In the genomic region with DNA sequence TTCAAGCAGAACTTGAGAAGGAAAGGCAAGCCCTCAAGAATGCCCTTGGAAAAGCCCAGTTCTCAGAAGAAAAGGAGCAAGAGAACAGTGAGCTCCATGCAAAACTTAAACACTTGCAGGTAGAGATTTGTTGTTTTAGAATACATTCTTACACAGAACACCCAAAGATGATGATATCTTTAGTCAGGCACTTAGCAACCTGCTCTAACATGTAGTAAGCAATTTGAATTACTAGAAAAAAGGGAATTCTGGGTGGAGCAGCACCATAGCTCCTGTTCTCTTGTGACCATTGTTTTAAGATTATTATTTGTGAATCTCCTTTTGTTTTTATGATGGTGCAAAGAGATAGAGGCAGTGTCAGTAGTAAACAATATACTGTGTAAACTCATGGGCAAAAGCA, we compare ENCODE assay signal across 17 cellular contexts.
DNase-seq lines count a peak whose midpoint lies in the region; ATAC-seq and TF ChIP-seq lines count a peak whose summit lies in the region.
"Had no signal": no experiment of that assay in that cellular context is flagged by ENCODE, and none has a peak within 500 bp of the region (broad histone marks: within the 10 kb centered on the region; RNA-seq: fewer than 3 reads in every experiment).

No MANE protein-coding gene starts in this region.

- H3K9me3 Mint-ChIP-seq in T-helper 2 cell treated with Interferon-gamma antibody and Interleukin-4, amounts not matched to agents 5 μg/mL and 100 μg/mL, for 36 hours: no peaks in the 10 kb centered on the region
- H3K9me3 Mint-ChIP-seq in CD8-positive, alpha-beta T cell: no peaks in the 10 kb centered on the region
- no peaks in the 10 kb centered on the region for H3K9me3 Mint-ChIP-seq in memory B cell
- H3K9me3 Mint-ChIP-seq: GM23338 had no signal

- H3K4me3 Mint-ChIP-seq in T-helper 2 cell treated with Interferon-gamma antibody and Interleukin-4, amounts not matched to agents 5 μg/mL and 100 μg/mL, for 36 hours: no peak overlapping the region
- H3K4me3 Mint-ChIP-seq in CD8-positive, alpha-beta T cell: no peak overlapping the region
- H3K4me3 Mint-ChIP-seq in memory B cell: no peak overlapping the region
- H3K4me3 Mint-ChIP-seq: GM23338 had no signal

- POLR2A ChIA-PET in CD8-positive, alpha-beta T cell (lab: Charles Lee): interaction anchor here (1.1 to 2.0 kb wide), 4 partner anchors 9 to 19 kb away, joined by 3 to 4 read pairs (median 3); no protein-coding TSS in a partner anchor

- peaks cover 11% of the 10 kb centered on the region for H3K4me1 Mint-ChIP-seq in T-helper 2 cell treated with Interferon-gamma antibody and Interleukin-4, amounts not matched to agents 5 μg/mL and 100 μg/mL, for 36 hours (ENCODE audit: low read depth)
- peaks cover 24% of the 10 kb centered on the region for H3K4me1 Mint-ChIP-seq in CD8-positive, alpha-beta T cell (ENCODE audit: low read depth)
- H3K4me1 Mint-ChIP-seq in memory B cell: peaks cover 8% of the 10 kb centered on the region

- no peak overlapping the region for H3K4me3 ChIP-seq in CD8-positive, alpha-beta T cell (ENCODE audit: low read depth, low read length)
- no peak overlapping the region for H3K4me3 ChIP-seq in left lung
- no peak overlapping the region for H3K4me3 ChIP-seq in ascending aorta
- H3K4me3 ChIP-seq: GM23338, PC-9 had no signal

- CTCF ChIA-PET in CD8-positive, alpha-beta T cell (lab: Charles Lee): interaction anchor here (0.7 to 1.2 kb wide), 4 partner anchors 13 to 75 kb away, joined by 3 read pairs; no protein-coding TSS in a partner anchor

- peaks cover 49% of the 10 kb centered on the region for H3K36me3 ChIP-seq in CD8-positive, alpha-beta T cell (ENCODE audit: insufficient read depth, low read length)
- H3K36me3 ChIP-seq in left lung (peaks cover 0 to 71% of the 10 kb centered on the region in 2 donors), ascending aorta (peaks cover 26 to 66% of the 10 kb centered on the region in 2 donors)

- H3K36me3 Mint-ChIP-seq in T-helper 2 cell treated with Interferon-gamma antibody and Interleukin-4, amounts not matched to agents 5 μg/mL and 100 μg/mL, for 36 hours (ENCODE audit: low read depth): peaks cover 71% of the 10 kb centered on the region
- peaks cover 90% of the 10 kb centered on the region for H3K36me3 Mint-ChIP-seq in CD8-positive, alpha-beta T cell
- peaks cover 46% of the 10 kb centered on the region for H3K36me3 Mint-ChIP-seq in memory B cell

- H3K27me3 Mint-ChIP-seq in T-helper 2 cell treated with Interferon-gamma antibody and Interleukin-4, amounts not matched to agents 5 μg/mL and 100 μg/mL, for 36 hours (ENCODE audit: low read depth): no peaks in the 10 kb centered on the region
- H3K27me3 Mint-ChIP-seq in CD8-positive, alpha-beta T cell (ENCODE audit: low read depth): no peaks in the 10 kb centered on the region
- H3K27me3 Mint-ChIP-seq in memory B cell: no peaks in the 10 kb centered on the region

- DNase-seq in T-helper 2 cell treated with Interferon-gamma antibody and Interleukin-4, amounts not matched to agents 5 μg/mL and 100 μg/mL, for 36 hours (ENCODE audit: low spot score): no peak
- DNase-seq in T-helper 2 cell: no peak
- DNase-seq in CD8-positive, alpha-beta T cell: no peak
- DNase-seq in memory B cell (ENCODE audit: low spot score in 2 of 2): no peak
- no peak for DNase-seq in left lung
- DNase-seq in cortex of kidney (lab: John Stamatoyannopoulos, UW): no peak
- DNase-seq in ascending aorta (ENCODE audit: low spot score in 2 of 2): no peak
- DNase-seq: 8988T, DMS 273 treated with DMSO at 0.1 percent for 48 hours, KBM-7, NCI-H1417 treated with DMSO at 0.1 percent for 48 hours, NCI-H2029, NCI-H748 treated with DMSO at 0.1 percent for 48 hours, PC-9 had no signal

- H3K9me3 ChIP-seq in CD8-positive, alpha-beta T cell (ENCODE audit: low read length): no peaks in the 10 kb centered on the region
- H3K9me3 ChIP-seq in left lung (no peaks in the 10 kb centered on the region), ascending aorta (no peaks in the 10 kb centered on the region)

- H3K4me1 ChIP-seq in CD8-positive, alpha-beta T cell (ENCODE audit: insufficient read depth, low read length): peaks cover under 1% of the 10 kb centered on the region
- H3K4me1 ChIP-seq in left lung (no peaks in the 10 kb centered on the region), ascending aorta (no peaks in the 10 kb centered on the region)

- peak overlapping the region; percentile 17 for H3K27ac Mint-ChIP-seq in T-helper 2 cell treated with Interferon-gamma antibody and Interleukin-4, amounts not matched to agents 5 μg/mL and 100 μg/mL, for 36 hours
- H3K27ac Mint-ChIP-seq in CD8-positive, alpha-beta T cell: peak overlapping the region; percentile 19
- peak overlapping the region; percentile 67 for H3K27ac Mint-ChIP-seq in memory B cell
- H3K27ac Mint-ChIP-seq: GM23338 had no signal

- no peak for ATAC-seq in CD8-positive, alpha-beta T cell
- ATAC-seq in memory B cell (ENCODE audit: low read depth): no peak
- no peak for ATAC-seq in left lung
- ATAC-seq: GM23338, HCT116 had no signal

- no peak overlapping the region for H3K27ac ChIP-seq in CD8-positive, alpha-beta T cell (ENCODE audit: low read depth, low read length)
- peak overlapping the region; percentile 17; the same call in 1 of the 2 replicates for H3K27ac ChIP-seq in VCaP
- no peak overlapping the region for H3K27ac ChIP-seq in left lung
- no peak overlapping the region for H3K27ac ChIP-seq in ascending aorta
- H3K27ac ChIP-seq: PC-9 had no signal

- H3K27me3 ChIP-seq in CD8-positive, alpha-beta T cell (ENCODE audit: insufficient read depth, low read length): no peaks in the 10 kb centered on the region
- no peaks in the 10 kb centered on the region for H3K27me3 ChIP-seq in left lung
- no peaks in the 10 kb centered on the region for H3K27me3 ChIP-seq in ascending aorta

- TF ChIP-seq CTCF in CD8-positive, alpha-beta T cell (IDR thresholded peaks at IDR 0.05): no peak
- TF ChIP-seq CTCF in VCaP (conservative IDR thresholded peaks at IDR 0.05): no peak
- TF ChIP-seq CTCF in left lung (IDR thresholded peaks at IDR 0.05): no peak
- TF ChIP-seq CTCF in ascending aorta (IDR thresholded peaks at IDR 0.05): no peak

- intact Hi-C loops in CD8-positive, alpha-beta T cell (cut with DNase I, micrococcal nuclease): no loop called here
- intact Hi-C loops in left lung (cut with DNase I): no loop called here
- intact Hi-C loops in ascending aorta (cut with DNase I): no loop called here

Comparison
In these comparisons a context has a peak if more than half of its experiments do, and no peak if none do; other contexts are left out.
1. H3K27ac Mint-ChIP-seq: peak in every context shown above with its lines; median percentile 67 in memory B cell; 19 in CD8-positive, alpha-beta T cell; 17 in T-helper 2 cell treated with Interferon-gamma antibody and Interleukin-4, amounts not matched to agents 5 μg/mL and 100 μg/mL, for 36 hours.